Comparison of ENCODE assay signal across 13 cellular contexts in the genomic region with DNA sequence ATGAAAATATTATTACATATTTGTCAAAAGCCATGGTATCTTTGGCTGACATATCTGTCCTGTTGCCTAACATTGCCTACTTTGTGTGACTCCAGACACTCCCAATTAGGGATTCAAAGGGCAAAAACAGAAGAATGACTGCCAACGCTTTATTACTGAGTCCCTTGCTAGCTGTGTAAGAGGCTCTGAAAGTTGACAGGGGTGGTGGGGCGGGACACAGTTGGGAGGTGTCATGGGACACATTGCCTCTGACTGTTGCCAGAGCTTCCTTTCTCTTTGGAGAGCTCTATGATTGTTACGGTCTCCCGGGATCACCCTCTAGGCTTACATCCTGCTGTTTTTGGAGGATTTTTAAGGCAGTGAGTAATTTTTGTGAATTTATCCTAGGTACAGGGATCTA.
"Had no signal": no experiment of that assay in that cellular context is flagged by ENCODE, and none has a peak within 500 bp of the region (broad histone marks: within the 10 kb centered on the region; RNA-seq: fewer than 3 reads in every experiment).

No MANE protein-coding gene starts in this region.

- H3K9me2 ChIP-seq: SK-N-SH had no signal

- DNase-seq: activated CD4-positive, alpha-beta T cell treated with anti-CD3 and anti-CD28 coated beads, Interleukin-2, amount 10 ng/mL, durations not matched to agents 7 days and 5 days; activated CD4-positive, CD25-positive, alpha-beta regulatory T cell; activated naive CD4-positive, alpha-beta T cell treated with anti-CD3 and anti-CD28 coated beads for 36 hours; activated T-cell treated with anti-CD3 and anti-CD28 coated beads for 4 hours; caudate nucleus; cortex of kidney; effector CD8-positive, alpha-beta T cell; ovary; retina; SK-N-SH had no signal

- H3K36me3 ChIP-seq: ovary, tibial nerve had no signal

- H3K9ac ChIP-seq: SK-N-SH had no signal

- ATAC-seq: activated T-helper 17 cell treated with anti-CD3 and anti-CD28 coated beads, Interleukin-2, amount 50 U/mL, for 72 hours had no signal

- H3K4me2 ChIP-seq: SK-N-SH, smooth muscle cell had no signal

- H3K9me3 ChIP-seq: ovary, SK-N-SH had no signal

- H3K4me3 ChIP-seq: ovary, smooth muscle cell, tibial nerve had no signal

- H3K27ac ChIP-seq: ovary, tibial nerve had no signal

- H3K27me3 ChIP-seq: ovary, tibial nerve had no signal
